9 cellular contexts compared by ENCODE assay signal in the genomic region with DNA sequence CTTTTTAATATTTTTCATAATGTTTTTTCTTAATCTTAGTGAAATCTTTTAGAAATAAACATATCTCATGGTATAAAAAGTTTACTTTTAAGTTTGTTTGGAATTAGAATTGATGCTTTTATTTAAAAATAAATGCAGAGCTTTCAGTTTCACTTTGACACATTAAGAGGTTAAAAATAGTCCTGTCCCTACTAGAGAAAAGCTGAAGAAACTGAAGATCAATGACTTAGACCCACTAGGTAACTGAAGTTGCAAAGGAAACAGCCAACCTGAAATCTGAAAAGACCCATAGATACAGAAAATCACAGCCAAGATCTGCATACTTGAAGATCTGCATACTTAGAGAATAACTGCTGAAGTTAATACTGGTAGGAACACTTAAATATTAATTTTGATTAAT.
DNase-seq lines count a peak whose midpoint lies in the region; ATAC-seq and TF ChIP-seq lines count a peak whose summit lies in the region.
"Had no signal": no experiment of that assay in that cellular context is flagged by ENCODE, and none has a peak within 500 bp of the region (broad histone marks: within the 10 kb centered on the region; RNA-seq: fewer than 3 reads in every experiment).

No MANE protein-coding gene starts in this region.

- H4K20me1 ChIP-seq in PC-9 (ENCODE audit: insufficient read depth) (no peaks in the 10 kb centered on the region), hepatocyte (ENCODE audit: insufficient read depth, poor library complexity, severe bottlenecking) (no peaks in the 10 kb centered on the region)

- no TSS peak for BruUV-seq in PC-9 (replicated peaks; lab: Mats Ljungman, UMichigan)

- H3K27me3 ChIP-seq in PC-9 (ENCODE audit: insufficient read depth, low read depth) (no peaks in the 10 kb centered on the region), upper lobe of left lung (no peaks in the 10 kb centered on the region), hepatocyte (no peaks in the 10 kb centered on the region)

- H3K9me3 ChIP-seq in PC-9 (ENCODE audit: insufficient read depth, low read depth) (0 out of 2 replicates have a peak, but pooled peaks cover 4% of the 10 kb centered on the region), upper lobe of left lung (no peaks in the 10 kb centered on the region), hepatocyte (ENCODE audit: low read depth) (no peaks in the 10 kb centered on the region)

- TF ChIP-seq CTCF in natural killer cell (IDR thresholded peaks at IDR 0.05) (no peak), PC-9 (conservative IDR thresholded peaks at IDR 0.05) (no peak), lower leg skin (IDR thresholded peaks at IDR 0.05) (no peak), upper lobe of left lung (IDR thresholded peaks at IDR 0.05) (no peak), hepatocyte (IDR thresholded peaks at IDR 0.05; ENCODE audit: poor library complexity) (no peak)

- H3K9me2 ChIP-seq in PC-9 (ENCODE audit: insufficient read depth) (no peaks in the 10 kb centered on the region; the same call in 1 of the 2 replicates), hepatocyte (replicated peaks; ENCODE audit: insufficient read depth) (no peaks in the 10 kb centered on the region)

- H3K27ac ChIP-seq in PC-9 (no peak overlapping the region), upper lobe of left lung (no peak overlapping the region), hepatocyte (no peak overlapping the region)

- POLR2A ChIA-PET in PC-9 (lab: Charles Lee; ENCODE audit: unreplicated experiment): interaction anchor here (0.7 kb wide), 1 partner anchor 210 kb away, joined by 4 read pairs; no protein-coding TSS in a partner anchor

- H3K4me3 ChIP-seq in PC-9: no peak overlapping the region
- no peak overlapping the region for H3K4me3 ChIP-seq in lower leg skin (ENCODE audit: low read depth, poor library complexity, severe bottlenecking)
- peak overlapping the region in 1 of 4 donors; percentile 1 for H3K4me3 ChIP-seq in upper lobe of left lung
- H3K4me3 ChIP-seq in hepatocyte: no peak overlapping the region

- CTCF ChIA-PET in PC-9 (lab: Charles Lee): no interaction called here

- H3K27me3 Mint-ChIP-seq in natural killer cell (ENCODE audit: low read depth in 2 of 2): no peaks in the 10 kb centered on the region
- no peaks in the 10 kb centered on the region for H3K27me3 Mint-ChIP-seq in natural killer cell treated with Interleukin-12 subunit alpha and Interleukin-12 subunit beta and Interleukin-15 and Interleukin-18, amount 100 ng/mL, for 72 hours

- peaks cover 7% of the 10 kb centered on the region; the same call in 1 of the 2 replicates for H3K4me1 ChIP-seq in PC-9 (replicated peaks; ENCODE audit: insufficient read depth)
- H3K4me1 ChIP-seq in upper lobe of left lung: peaks cover 0 to 12% (median 0%) of the 10 kb centered on the region in 4 donors
- H3K4me1 ChIP-seq in hepatocyte (ENCODE audit: insufficient read depth): no peaks in the 10 kb centered on the region

- peak overlapping the region; percentile 17 for H3K4me3 Mint-ChIP-seq in natural killer cell
- no peak overlapping the region for H3K4me3 Mint-ChIP-seq in natural killer cell treated with Interleukin-12 subunit alpha and Interleukin-12 subunit beta and Interleukin-15 and Interleukin-18, amount 100 ng/mL, for 72 hours

- no peak for TF ChIP-seq EP300 in upper lobe of left lung (IDR thresholded peaks at IDR 0.05)

- H3K27ac Mint-ChIP-seq in natural killer cell: peak overlapping the region in 1 of 2 donors; percentile 29
- H3K27ac Mint-ChIP-seq in natural killer cell treated with Interleukin-12 subunit alpha and Interleukin-12 subunit beta and Interleukin-15 and Interleukin-18, amount 100 ng/mL, for 72 hours: no peak overlapping the region

- H3K9me3 Mint-ChIP-seq in natural killer cell: no peaks in the 10 kb centered on the region
- no peaks in the 10 kb centered on the region for H3K9me3 Mint-ChIP-seq in natural killer cell treated with Interleukin-12 subunit alpha and Interleukin-12 subunit beta and Interleukin-15 and Interleukin-18, amount 100 ng/mL, for 72 hours

- no peaks in the 10 kb centered on the region for H3F3A ChIP-seq in PC-9 (ENCODE audit: insufficient read depth, low read depth)

- H3K4me2 ChIP-seq in PC-9 (peak overlapping the region; percentile 42; the same call in 1 of the 2 replicates), hepatocyte (no peak overlapping the region)

- ATAC-seq in natural killer cell (no peak), HG02938 (IDR thresholded peaks at IDR 0.05; ENCODE audit: unreplicated experiment) (peak; percentile 71), upper lobe of left lung (ENCODE audit: low FRiP score in 2 of 2) (no peak)
- ATAC-seq in natural killer cell treated with Interleukin-12 subunit alpha and Interleukin-12 subunit beta and Interleukin-15 and Interleukin-18, amount 100 ng/mL, for 72 hours: no peak

- DNase-seq in natural killer cell: no peak
- DNase-seq in natural killer cell treated with Interleukin-12 subunit alpha and Interleukin-12 subunit beta and Interleukin-15 and Interleukin-18, amount 100 ng/mL, for 72 hours (ENCODE audit: low spot score): no peak
- DNase-seq in PC-9: no peak
- DNase-seq in lower leg skin (ENCODE audit: low spot score in 2 of 2): no peak
- no peak for DNase-seq in GOT3 (lab: John Stamatoyannopoulos, UW)
- no peak for DNase-seq in upper lobe of left lung
- DNase-seq in hepatocyte (ENCODE audit: low spot score): no peak
- DNase-seq: NCI-H510A had no signal

- H3K79me2 ChIP-seq in PC-9 (ENCODE audit: low read depth): no peaks in the 10 kb centered on the region
- no peaks in the 10 kb centered on the region for H3K79me2 ChIP-seq in hepatocyte

- H3K36me3 ChIP-seq in PC-9 (ENCODE audit: low read depth) (no peaks in the 10 kb centered on the region), upper lobe of left lung (no peaks in the 10 kb centered on the region), hepatocyte (replicated peaks; ENCODE audit: insufficient read depth, low read depth) (no peaks in the 10 kb centered on the region)

- peaks cover 24 to 30% of the 10 kb centered on the region in 2 donors for H3K4me1 Mint-ChIP-seq in natural killer cell
- peaks cover 5 to 13% of the 10 kb centered on the region in 2 donors for H3K4me1 Mint-ChIP-seq in natural killer cell treated with Interleukin-12 subunit alpha and Interleukin-12 subunit beta and Interleukin-15 and Interleukin-18, amount 100 ng/mL, for 72 hours (ENCODE audit: low read depth in 2 of 2)

- H2AFZ ChIP-seq in PC-9: peak overlapping the region; percentile 52; the same call in 1 of the 2 replicates
- no peak overlapping the region for H2AFZ ChIP-seq in hepatocyte

- TF ChIP-seq POLR2A in lower leg skin (IDR thresholded peaks at IDR 0.05) (no peak), upper lobe of left lung (IDR thresholded peaks at IDR 0.05) (no peak)

- peaks cover 3% of the 10 kb centered on the region for H3K36me3 Mint-ChIP-seq in natural killer cell
- peaks cover 4% of the 10 kb centered on the region for H3K36me3 Mint-ChIP-seq in natural killer cell treated with Interleukin-12 subunit alpha and Interleukin-12 subunit beta and Interleukin-15 and Interleukin-18, amount 100 ng/mL, for 72 hours

- intact Hi-C loops in natural killer cell (cut with micrococcal nuclease) (no loop called here), PC-9 (cut with micrococcal nuclease; ENCODE audit: unreplicated experiment) (no loop called here), lower leg skin (cut with DNase I; ENCODE audit: low total_unique reads) (no loop called here)
